24 cellular contexts compared by ENCODE assay signal in the genomic region with DNA sequence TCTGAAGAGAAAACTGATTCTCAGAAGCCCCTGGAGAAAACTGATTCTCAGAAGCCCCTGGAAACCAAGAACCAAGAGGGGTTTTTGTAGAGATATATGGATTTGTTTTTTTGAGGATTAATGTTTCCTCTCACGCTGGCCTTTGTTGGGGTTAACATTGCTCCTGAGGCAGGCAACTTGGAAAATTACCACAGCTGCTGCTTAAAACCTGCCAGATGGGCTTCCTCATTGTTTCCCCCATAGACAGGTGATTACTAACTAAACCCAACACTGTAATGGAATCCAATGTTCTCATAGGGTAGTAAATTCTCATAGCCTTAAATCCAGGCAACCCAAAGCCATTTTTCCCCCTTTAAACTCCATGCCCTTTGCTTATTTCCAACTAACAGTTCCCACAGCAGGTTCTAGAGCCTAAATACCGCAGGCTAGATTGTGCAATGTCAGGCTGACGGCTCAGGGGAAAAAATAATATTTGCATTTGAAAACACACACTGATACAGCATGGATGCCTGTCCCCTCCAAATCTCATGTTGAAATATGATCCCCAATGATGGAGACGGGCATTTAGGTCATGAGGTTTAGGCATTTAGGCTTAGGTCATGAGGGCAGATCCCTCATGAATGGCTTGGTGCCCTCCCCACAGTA.
"Had no signal": no experiment of that assay in that cellular context is flagged by ENCODE, and none has a peak within 500 bp of the region (broad histone marks: within the 10 kb centered on the region; RNA-seq: fewer than 3 reads in every experiment).

No MANE protein-coding gene starts in this region.

- H3K27ac ChIP-seq: coronary artery, esophagus squamous epithelium, heart right ventricle, pancreas, tibial artery had no signal

- FAIRE-seq: astrocyte, keratinocyte, pancreas, small intestine had no signal

- DNase-seq: activated CD4-positive, alpha-beta T cell treated with anti-CD3 and anti-CD28 coated beads, Interleukin-2, amount 10 ng/mL, durations not matched to agents 7 days and 5 days; activated CD8-positive, alpha-beta T cell treated with anti-CD3 and anti-CD28 coated beads, Interleukin-2, amount 10 ng/mL, durations not matched to agents 7 days and 5 days; activated naive CD4-positive, alpha-beta T cell; activated naive CD8-positive, alpha-beta T cell treated with anti-CD3 and anti-CD28 coated beads for 36 hours; activated T-cell treated with anti-CD3 and anti-CD28 coated beads, Interleukin-2, amount 50 U/mL, for 1 hour; endodermal cell; esophagus squamous epithelium; heart right ventricle; left colon; pancreas; right cardiac atrium; small intestine; stimulated activated CD4-positive, alpha-beta T cell treated with anti-CD3 and anti-CD28 coated beads, Interleukin-2, amount 100 ng/mL, for 24 hours; stimulated activated naive CD8-positive, alpha-beta T cell treated with anti-CD3 and anti-CD28 coated beads, Interleukin-15, amount 100 ng/mL, for 72 hours; SW 1271; T-helper 17 cell; tibial artery had no signal

- H3K36me3 ChIP-seq: esophagus squamous epithelium, heart right ventricle, pancreas, tibial artery had no signal

- H3K27me3 ChIP-seq: esophagus squamous epithelium, pancreas, tibial artery had no signal

- ATAC-seq: activated CD4-positive, CD25-positive, alpha-beta regulatory T cell treated with anti-CD3 and anti-CD28 coated beads, Interleukin-2, amount 50 U/mL, for 24 hours; activated CD8-positive, alpha-beta T cell treated with anti-CD3 and anti-CD28 coated beads, Interleukin-2, amount 10 ng/mL, durations not matched to agents 7 days and 5 days; heart right ventricle; left colon; natural killer cell treated with Interleukin-12 subunit alpha and Interleukin-12 subunit beta and Interleukin-15 and Interleukin-18, amount 100 ng/mL, for 72 hours; right cardiac atrium; stimulated activated effector memory CD8-positive, alpha-beta T cell treated with anti-CD3 and anti-CD28 coated beads, Interleukin-12 subunit alpha, Interleukin-12 subunit beta, amount 100 ng/mL, for 72 hours; stimulated activated naive CD8-positive, alpha-beta T cell treated with anti-CD3 and anti-CD28 coated beads, Interleukin-15, amount 100 ng/mL, for 72 hours; T-helper 17 cell had no signal

- H3K4me1 ChIP-seq: esophagus squamous epithelium, pancreas had no signal

- H3K4me3 ChIP-seq: coronary artery, esophagus squamous epithelium, heart right ventricle, lung, pancreas, tibial artery had no signal

- H3K9me3 ChIP-seq: esophagus squamous epithelium, pancreas, tibial artery had no signal
